Comparison of ENCODE assay signal across 14 cellular contexts in the genomic region with DNA sequence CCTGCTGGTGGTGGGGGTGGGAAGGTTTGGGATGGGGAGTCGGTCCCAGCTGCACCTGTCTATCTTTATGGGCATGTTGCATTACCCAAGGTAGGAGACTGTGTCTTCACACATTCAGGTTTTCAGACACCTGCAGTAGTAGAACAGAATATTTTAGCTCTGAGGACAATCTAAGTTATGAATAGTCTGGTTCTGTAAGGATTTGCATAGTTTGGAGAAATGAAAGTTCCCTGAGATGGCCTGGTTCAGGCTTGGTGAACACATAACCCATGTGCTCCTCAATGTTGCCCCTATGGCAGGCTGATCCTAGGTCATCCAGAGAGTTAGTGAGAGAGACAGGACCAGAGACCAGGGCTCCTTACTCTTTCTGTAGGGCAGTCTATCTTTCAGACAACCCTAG. TPM values are rescaled to one million over a fixed set of nuclear protein-coding genes. Genes with fewer than 3 reads are reported as not detected.
DNase-seq lines count a peak whose midpoint lies in the region; ATAC-seq and TF ChIP-seq lines count a peak whose summit lies in the region.
"Had no signal": no experiment of that assay in that cellular context is flagged by ENCODE, and none has a peak within 500 bp of the region (broad histone marks: within the 10 kb centered on the region; RNA-seq: fewer than 3 reads in every experiment).

No MANE protein-coding gene starts in this region.

- POLR2A ChIA-PET in CD8-positive, alpha-beta memory T cell (lab: Charles Lee), result interaction anchor here (1.1 to 2.2 kb wide), 4 partner anchors 11 to 171 kb away, joined by 3 to 15 read pairs (median 4); a partner anchor contains a TSS

- no peaks in the 10 kb centered on the region for H3K79me2 ChIP-seq in SU-DHL-6 (ENCODE audit: insufficient read depth, low read length)

- H3K9ac ChIP-seq in SU-DHL-6 (ENCODE audit: low read length), result peak overlapping the region; percentile 32

- H3K27me3 ChIP-seq in CD8-positive, alpha-beta memory T cell (ENCODE audit: insufficient read depth, low read length, poor library complexity, severe bottlenecking), result no peaks in the 10 kb centered on the region
- no peaks in the 10 kb centered on the region for H3K27me3 ChIP-seq in SU-DHL-6 (ENCODE audit: low read length)
- H3K27me3 ChIP-seq: brain microvascular endothelial cell had no signal

- H3K36me3 ChIP-seq in CD8-positive, alpha-beta memory T cell (ENCODE audit: insufficient read depth, low read length), result peaks cover 4% of the 10 kb centered on the region
- H3K36me3 ChIP-seq in SU-DHL-6 (ENCODE audit: low read length), result no peaks in the 10 kb centered on the region
- H3K36me3 ChIP-seq: brain microvascular endothelial cell, lower lobe of right lung had no signal

- H3F3A ChIP-seq in SU-DHL-6 (ENCODE audit: insufficient read depth), result peaks cover 28% of the 10 kb centered on the region

- H3K4me2 ChIP-seq in SU-DHL-6 (ENCODE audit: low read depth, low read length, poor library complexity, severe bottlenecking), result peak overlapping the region; percentile 43

- no peaks in the 10 kb centered on the region for H3K9me3 Mint-ChIP-seq in CD8-positive, alpha-beta memory T cell

- H3K9me2 ChIP-seq in SU-DHL-6 (replicated peaks; ENCODE audit: insufficient read depth, low read length), result no peaks in the 10 kb centered on the region

- H3K4me3 Mint-ChIP-seq in CD8-positive, alpha-beta memory T cell, result peak overlapping the region in 5 of 7 donors; percentile 71 to 83 (median 75)

- H3K9me3 ChIP-seq in CD8-positive, alpha-beta memory T cell (ENCODE audit: low read length), result no peaks in the 10 kb centered on the region
- no peaks in the 10 kb centered on the region for H3K9me3 ChIP-seq in SU-DHL-6 (ENCODE audit: insufficient read depth, low read length)
- H3K9me3 ChIP-seq: lower lobe of right lung had no signal

- ATAC-seq in GM21737 (IDR thresholded peaks at IDR 0.05; ENCODE audit: unreplicated experiment), result no peak
- ATAC-seq in HG02798 (IDR thresholded peaks at IDR 0.05; ENCODE audit: poor library complexity, unreplicated experiment), result no peak
- ATAC-seq: lower lobe of right lung had no signal

- H3K27ac ChIP-seq in CD8-positive, alpha-beta memory T cell (ENCODE audit: low read depth, low read length), result no peak overlapping the region
- peak overlapping the region; percentile 90 for H3K27ac ChIP-seq in SU-DHL-6 (ENCODE audit: low read depth, low read length)
- H3K27ac ChIP-seq: brain microvascular endothelial cell, lower lobe of right lung had no signal

- no peak overlapping the region for H2AFZ ChIP-seq in SU-DHL-6 (ENCODE audit: low read depth, low read length, severe bottlenecking)

- H3K36me3 Mint-ChIP-seq in CD8-positive, alpha-beta memory T cell, result peaks cover under 1 to 71% (median 9%) of the 10 kb centered on the region in 3 donors

- peak; percentile 17 for DNase-seq in DMS 273 (lab: John Stamatoyannopoulos, UW; ENCODE audit: unreplicated experiment)
- no peak for DNase-seq in DMS 273 treated with DMSO at 0.1 percent for 48 hours (lab: John Stamatoyannopoulos, UW)
- DNase-seq in CD8-positive, alpha-beta memory T cell, result no peak
- DNase-seq in germinal center (ENCODE audit: low spot score), result peak; percentile 53
- DNase-seq in activated gamma-delta T cell treated with Interleukin-2 at 50 U/mL for 16 hours, result no peak
- DNase-seq: brain microvascular endothelial cell, lower lobe of right lung, NCI-H1092, NCI-H524 treated with DMSO at 0.1 percent for 48 hours, substantia nigra had no signal

- CTCF ChIA-PET in CD8-positive, alpha-beta memory T cell (lab: Charles Lee), result interaction anchor here (1.0 to 8.6 kb wide), 9 partner anchors 11 to 229 kb away, joined by 4 to 77 read pairs (median 9); a partner anchor contains a TSS

- H3K4me3 ChIP-seq in CD8-positive, alpha-beta memory T cell (ENCODE audit: low read length), result no peak overlapping the region
- H3K4me3 ChIP-seq in SU-DHL-6 (ENCODE audit: insufficient read depth, low read length, poor library complexity, severe bottlenecking), result no peak overlapping the region
- H3K4me3 ChIP-seq: lower lobe of right lung had no signal

- peaks cover 0 to 71% (median 70%) of the 10 kb centered on the region in 3 donors for H3K4me1 Mint-ChIP-seq in CD8-positive, alpha-beta memory T cell

- peak overlapping the region; percentile 80 to 96 (median 92) for H3K27ac Mint-ChIP-seq in CD8-positive, alpha-beta memory T cell

- no peaks in the 10 kb centered on the region for H4K20me1 ChIP-seq in SU-DHL-6 (ENCODE audit: low read depth, low read length)

- no peak for TF ChIP-seq CTCF in SU-DHL-6 (IDR thresholded peaks at IDR 0.05; ENCODE audit: insufficient read depth, low read length, poor library complexity, severe bottlenecking)

- H3K27me3 Mint-ChIP-seq in CD8-positive, alpha-beta memory T cell, result no peaks in the 10 kb centered on the region

- peaks cover 73% of the 10 kb centered on the region for H3K4me1 ChIP-seq in CD8-positive, alpha-beta memory T cell (ENCODE audit: insufficient read depth, low read length)

RNA-seq across cellular contexts. Expression of a gene that starts 20.7 kb away (rescaled TPM):
- 10 to 100 TPM; 72.6 to 73.2 TPM for total RNA-seq in CD8-positive, alpha-beta memory T cell
- 83.6 TPM for polyA plus RNA-seq in CD8-positive, alpha-beta memory T cell
- total RNA-seq: A172 had no signal

Comparison
In these comparisons a context has a peak if more than half of its experiments do, and no peak if none do; other contexts are left out.
1. DNase-seq: peak in DMS 273 (single experiment) and germinal center (single experiment); none in DMS 273 treated with DMSO at 0.1 percent for 48 hours (single experiment), CD8-positive, alpha-beta memory T cell (0 of 5) and activated gamma-delta T cell treated with Interleukin-2 at 50 U/mL for 16 hours (single experiment).